In the genomic region with DNA sequence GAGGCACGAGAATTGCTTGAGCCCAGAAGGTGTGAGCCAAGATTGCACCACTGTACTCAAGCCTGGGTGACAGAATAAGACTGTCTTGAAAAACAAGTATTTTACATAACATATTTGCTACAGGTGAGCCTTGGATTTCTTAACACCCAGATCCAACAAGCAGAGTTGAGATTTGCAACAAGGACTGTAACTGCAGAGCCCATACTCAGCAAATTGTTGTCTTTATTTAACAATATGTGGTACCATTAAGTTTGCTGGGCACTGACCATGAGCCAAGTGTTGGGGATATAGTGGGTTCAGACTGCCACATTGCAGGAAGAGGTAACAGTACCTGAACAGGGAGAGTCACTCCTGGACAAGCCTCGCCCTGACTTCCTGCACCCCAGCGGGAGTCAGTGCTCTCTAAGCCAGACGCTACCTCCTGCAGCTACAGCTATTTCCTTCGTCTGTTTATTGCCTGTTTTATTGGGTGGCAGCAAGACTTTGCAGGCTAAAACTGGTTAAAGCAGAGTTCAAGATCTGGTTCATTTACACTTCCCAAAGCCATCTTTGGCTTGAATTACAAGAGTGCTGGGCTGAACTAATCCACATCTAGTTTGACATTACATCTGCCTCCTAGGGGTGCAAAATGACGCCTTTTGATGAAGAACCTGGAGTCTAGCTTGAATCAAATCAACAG, we compare ENCODE assay signal across 21 cellular contexts. TPM values are rescaled to one million over a fixed set of nuclear protein-coding genes. Genes with fewer than 3 reads are reported as not detected.
DNase-seq lines count a peak whose midpoint lies in the region; ATAC-seq, FAIRE-seq and TF ChIP-seq lines count a peak whose summit lies in the region.
"Had no signal": no experiment of that assay in that cellular context is flagged by ENCODE, and none has a peak within 500 bp of the region (broad histone marks: within the 10 kb centered on the region; RNA-seq: fewer than 3 reads in every experiment).

No MANE protein-coding gene starts in this region.

- WGBS in GM12878 (ENCODE audit: insufficient coverage, insufficient replicate concordance, low lambda C conversion rate, missing lambda C conversion rate): 79% methylated on average over 6 of the region's 6 CpGs

- no peak overlapping the region for H2AFZ ChIP-seq in GM12878 (ENCODE audit: control insufficient read depth, low read depth, low read length)
- H2AFZ ChIP-seq in neural progenitor cell (replicated peaks): no peak overlapping the region

- CTCF ChIA-PET in GM12878 (lab: Yijun Ruan, JAX): no interaction called here

- TF ChIP-seq POLR2A in GM12878 (IDR thresholded peaks at IDR 0.05; ENCODE audit: low read depth, low read length): 0 out of 2 replicates have a peak, but pooled peaks have one; percentile 18

- intact Hi-C loops in GM12878 (cut with micrococcal nuclease; ENCODE audit: unreplicated experiment) (no loop called here), tibial artery (cut with DNase I; ENCODE audit: low total_unique reads) (no loop called here)

- H3K36me3 ChIP-seq in HUES48 (ENCODE audit: control insufficient read depth, insufficient read depth, low read length) (peaks cover 43% of the 10 kb centered on the region), GM12878 (ENCODE audit: control insufficient read depth in 2 of 2, insufficient read depth in 2 of 2, low read length in 1 of 2) (peaks cover 9 to 22% of the 10 kb centered on the region in 2 experiments; a peak in 3 of 4 replicates), neural progenitor cell (no peaks in the 10 kb centered on the region), tibial artery (peaks cover 38 to 51% (median 42%) of the 10 kb centered on the region in 3 donors)

- H3K27ac Mint-ChIP-seq in neural progenitor cell: peak overlapping the region; percentile 63
- H3K27ac Mint-ChIP-seq: activated CD8-positive, alpha-beta T cell treated with anti-CD3 and anti-CD28 coated beads, Interleukin-2, amount 10 ng/mL, durations not matched to agents 7 days and 5 days; stimulated activated memory B cell treated with anti-CD40 and anti-IgM and Interleukin-4, amounts not matched to agents 10 μg/mL and 1 μg/mL and 100 μg/mL, for 72 hours had no signal

- H3K36me3 Mint-ChIP-seq in neural progenitor cell: peaks cover 20% of the 10 kb centered on the region

- peaks cover 9% of the 10 kb centered on the region for H3F3A ChIP-seq in neural progenitor cell (ENCODE audit: low read depth)

- ATAC-seq in GM12878: no peak
- no peak for ATAC-seq in GM18868 (IDR thresholded peaks at IDR 0.05; ENCODE audit: unreplicated experiment)
- ATAC-seq in HG02870 (IDR thresholded peaks at IDR 0.05; ENCODE audit: unreplicated experiment): no peak
- ATAC-seq: activated CD4-positive, CD25-positive, alpha-beta regulatory T cell treated with anti-CD3 and anti-CD28 coated beads, Interleukin-2, amount 50 U/mL, for 24 hours; activated CD8-positive, alpha-beta T cell treated with anti-CD3 and anti-CD28 coated beads, Interleukin-2, amount 10 ng/mL, durations not matched to agents 7 days and 5 days; left lung; stimulated activated memory B cell treated with anti-CD40 and anti-IgM and Interleukin-4, amounts not matched to agents 10 μg/mL and 1 μg/mL and 100 μg/mL, for 72 hours had no signal

- no peaks in the 10 kb centered on the region for H3K27me3 ChIP-seq in HUES48 (ENCODE audit: control insufficient read depth, insufficient read depth, low read length)
- H3K27me3 ChIP-seq in GM12878 (replicated peaks in 1 of 2; ENCODE audit: control insufficient read depth in 2 of 2, insufficient read depth in 2 of 2, low read length in 1 of 2): no peaks in the 10 kb centered on the region
- no peaks in the 10 kb centered on the region for H3K27me3 ChIP-seq in neural progenitor cell
- H3K27me3 ChIP-seq in tibial artery: no peaks in the 10 kb centered on the region
- H3K27me3 ChIP-seq: left lung, testis had no signal

- H3K4me3 ChIP-seq in HUES48 (ENCODE audit: low read depth, low read length) (no peak overlapping the region), GM12878 (no peak overlapping the region), neural progenitor cell (no peak overlapping the region), tibial artery (no peak overlapping the region)
- H3K4me3 ChIP-seq: left lung, testis had no signal

- no peak overlapping the region for H3K4me3 Mint-ChIP-seq in neural progenitor cell
- H3K4me3 Mint-ChIP-seq: activated CD8-positive, alpha-beta T cell treated with anti-CD3 and anti-CD28 coated beads, Interleukin-2, amount 10 ng/mL, durations not matched to agents 7 days and 5 days; CD8-positive, alpha-beta memory T cell; stimulated activated memory B cell treated with anti-CD40 and anti-IgM and Interleukin-4, amounts not matched to agents 10 μg/mL and 1 μg/mL and 100 μg/mL, for 72 hours had no signal

- DNase-seq in NCI-H1417 (lab: John Stamatoyannopoulos, UW) (peak in 2 of 3 experiments; percentile 10 to 51), NCI-H1417 treated with DMSO at 0.1 percent for 48 hours (lab: John Stamatoyannopoulos, UW) (no peak), GM12878 (ENCODE audit: low read depth, low spot score) (no peak), neural progenitor cell (ENCODE audit: low spot score) (no peak), tibial artery (no peak)
- DNase-seq: activated CD8-positive, alpha-beta T cell treated with anti-CD3 and anti-CD28 coated beads, Interleukin-2, amount 10 ng/mL, durations not matched to agents 7 days and 5 days; amniotic stem cell; CD8-positive, alpha-beta memory T cell; head of caudate nucleus; stimulated activated CD4-positive, alpha-beta T cell treated with anti-CD3 and anti-CD28 coated beads, Interleukin-2, amount 100 ng/mL, for 24 hours; testis had no signal

- H3K9ac ChIP-seq in HUES48 (ENCODE audit: low read depth, low read length) (no peak overlapping the region), GM12878 (ENCODE audit: control insufficient read depth, insufficient read depth, low read length) (no peak overlapping the region), neural progenitor cell (no peak overlapping the region)

- no peak for FAIRE-seq in GM12878 (lab: Jason Lieb, UNC)
- FAIRE-seq: endothelial cell of umbilical vein had no signal

- no peaks in the 10 kb centered on the region for H3K9me3 Mint-ChIP-seq in neural progenitor cell
- H3K9me3 Mint-ChIP-seq: CD8-positive, alpha-beta memory T cell; stimulated activated memory B cell treated with anti-CD40 and anti-IgM and Interleukin-4, amounts not matched to agents 10 μg/mL and 1 μg/mL and 100 μg/mL, for 72 hours had no signal

- no TSS peak for BruUV-seq in GM12878 (replicated peaks; lab: Mats Ljungman, UMichigan)

- SMC1A ChIA-PET in GM12878 (lab: Charles Lee; ENCODE audit: uncharacterized antibody, unreplicated experiment): no interaction called here

- TF ChIP-seq RAD21 in GM12878 (IDR thresholded peaks at IDR 0.05; ENCODE audit: insufficient read depth, low read depth, low read length): no peak

- no peak for TF ChIP-seq CTCF in GM12878 (IDR thresholded peaks at IDR 0.05 in 2 of 3, conservative IDR thresholded peaks at IDR 0.05 in 1 of 3; ENCODE audit: control insufficient read depth in 2 of 3, extremely low read depth in 1 of 3, insufficient read depth in 1 of 3, low read depth in 3 of 3, low read length in 3 of 3)
- TF ChIP-seq CTCF in neural progenitor cell (IDR thresholded peaks at IDR 0.05): no peak
- TF ChIP-seq CTCF in tibial artery (IDR thresholded peaks at IDR 0.05): no peak

- no peaks in the 10 kb centered on the region for H3K9me3 ChIP-seq in HUES48 (ENCODE audit: control insufficient read depth, insufficient read depth, low read length)
- no peaks in the 10 kb centered on the region for H3K9me3 ChIP-seq in GM12878 (replicated peaks; ENCODE audit: control insufficient read depth, insufficient read depth, low read length)
- no peaks in the 10 kb centered on the region for H3K9me3 ChIP-seq in neural progenitor cell (ENCODE audit: low read depth)
- H3K9me3 ChIP-seq in tibial artery: no peaks in the 10 kb centered on the region
- H3K9me3 ChIP-seq: left lung, testis had no signal

- H3K27ac ChIP-seq in HUES48 (ENCODE audit: low read depth, low read length): peak overlapping the region; percentile 39
- H3K27ac ChIP-seq in GM12878 (ENCODE audit: control insufficient read depth, insufficient read depth): no peak overlapping the region
- H3K27ac ChIP-seq in neural progenitor cell: no peak overlapping the region
- no peak overlapping the region for H3K27ac ChIP-seq in tibial artery
- H3K27ac ChIP-seq: 22Rv1, left lung, testis had no signal

- no peaks in the 10 kb centered on the region for H3K79me2 ChIP-seq in GM12878 (ENCODE audit: control insufficient read depth, insufficient read depth, low read length)
- no peaks in the 10 kb centered on the region for H3K79me2 ChIP-seq in neural progenitor cell (ENCODE audit: low read depth)

- peaks cover 6% of the 10 kb centered on the region for H3K27me3 Mint-ChIP-seq in neural progenitor cell (ENCODE audit: insufficient read depth, low read depth)
- H3K27me3 Mint-ChIP-seq: CD8-positive, alpha-beta memory T cell; stimulated activated memory B cell treated with anti-CD40 and anti-IgM and Interleukin-4, amounts not matched to agents 10 μg/mL and 1 μg/mL and 100 μg/mL, for 72 hours had no signal

- no peak overlapping the region for H3K4me2 ChIP-seq in GM12878 (ENCODE audit: control insufficient read depth, insufficient read depth)
- no peak overlapping the region for H3K4me2 ChIP-seq in neural progenitor cell

- peaks cover 18% of the 10 kb centered on the region for H3K4me1 ChIP-seq in HUES48 (ENCODE audit: control insufficient read depth, insufficient read depth, low read length)
- H3K4me1 ChIP-seq in GM12878 (ENCODE audit: control insufficient read depth, insufficient read depth, low read length): no peaks in the 10 kb centered on the region
- peaks cover 2% of the 10 kb centered on the region for H3K4me1 ChIP-seq in neural progenitor cell
- H3K4me1 ChIP-seq in tibial artery: no peaks in the 10 kb centered on the region
- H3K4me1 ChIP-seq: left lung, testis had no signal

- TF ChIP-seq EP300 in GM12878 (IDR thresholded peaks at IDR 0.05; ENCODE audit: borderline replicate concordance in 1 of 2, control insufficient read depth in 1 of 2, low read depth in 2 of 2, low read length in 2 of 2): no peak

- no peaks in the 10 kb centered on the region for H4K20me1 ChIP-seq in GM12878 (ENCODE audit: control insufficient read depth, insufficient read depth)
- H4K20me1 ChIP-seq in neural progenitor cell (ENCODE audit: low read depth): no peaks in the 10 kb centered on the region

- POLR2A ChIA-PET in GM12878 (lab: Charles Lee): no interaction called here

- no peaks in the 10 kb centered on the region for H3K4me1 Mint-ChIP-seq in neural progenitor cell
- H3K4me1 Mint-ChIP-seq: CD8-positive, alpha-beta memory T cell; stimulated activated memory B cell treated with anti-CD40 and anti-IgM and Interleukin-4, amounts not matched to agents 10 μg/mL and 1 μg/mL and 100 μg/mL, for 72 hours had no signal

- RAD21 ChIA-PET in GM12878 (lab: Charles Lee; ENCODE audit: unreplicated experiment): no interaction called here

- in situ Hi-C loops in GM12878 (cut with MboI): no loop called here

RNA-seq across cellular contexts. Expression of a gene that starts 12.4 kb away (rescaled TPM):
- 51.8 and 54.1 TPM in 2 replicates for total RNA-seq in GM12878 (2013; cell fraction: nucleolus; rRNA removed)
- total RNA-seq in GM12878 (2014; rRNA removed) (151 and 175 TPM in 2 replicates), GM12878 (2014; rRNA removed; fragmentation: Illumina TruSeq; extraction: Trizol) (211 and 243 TPM in 2 replicates), GM12878 (2021) (165 and 174 TPM in 2 replicates), neural progenitor cell (ENCODE audit: low replicate concordance) (102 and 185 TPM in 2 replicates)
- polyA plus RNA-seq in GM12878 (2011; ENCODE audit: low read depth): 72.6 TPM
- polyA plus RNA-seq in GM12878 (2011; rRNA removed) (194 and 197 TPM in 2 replicates), GM12878 (2014; fragmentation: Illumina TruSeq; extraction: Trizol) (295 and 366 TPM in 2 replicates), GM12878 (2014; fragmentation: Nextera tagmentation; extraction: Ambion mirVana) (10 to 100 TPM; 51.8 to 98.3 TPM), GM12878 (2014; rRNA removed) (201 and 205 TPM in 2 replicates), GM12878 (2016; fragmentation: Nextera tagmentation; extraction: Ambion mirVana) (100 to 1,000 TPM; 252 to 261 TPM)
- 192 and 214 TPM in 2 replicates for polyA plus RNA-seq in GM12878 (2011; cell fraction: cytosol; rRNA removed)
- 71.2 and 99.9 TPM in 2 replicates for polyA plus RNA-seq in GM12878 (2011; cell fraction: nucleus; rRNA removed)
- polyA plus RNA-seq in GM12878 (2012): 73.3 and 77.0 TPM in 2 replicates
- 125 and 163 TPM in 2 replicates for polyA minus RNA-seq in GM12878 (2011; rRNA and poly(A)+ RNA removed)
- polyA minus RNA-seq in GM12878 (2011; cell fraction: cytosol; rRNA and poly(A)+ RNA removed): 41.4 and 60.3 TPM in 2 replicates
- polyA minus RNA-seq in GM12878 (2011; cell fraction: nucleus; rRNA and poly(A)+ RNA removed): 18.3 and 34.4 TPM in 2 replicates

RNA-seq across cellular contexts. Expression of a gene that starts 12.9 kb away (rescaled TPM):
- 26.2 and 26.9 TPM in 2 replicates for total RNA-seq in GM12878 (2013; cell fraction: nucleolus; rRNA removed)
- total RNA-seq in GM12878 (2014; rRNA removed) (18.6 and 27.3 TPM in 2 replicates), GM12878 (2014; rRNA removed; fragmentation: Illumina TruSeq; extraction: Trizol) (18.8 and 21.7 TPM in 2 replicates), GM12878 (2021) (16.3 and 18.3 TPM in 2 replicates), neural progenitor cell (ENCODE audit: low replicate concordance) (29.7 and 31.2 TPM in 2 replicates)
- polyA plus RNA-seq in GM12878 (2011; ENCODE audit: low read depth): 18.0 TPM
- polyA plus RNA-seq in GM12878 (2011; rRNA removed) (38.4 and 38.8 TPM in 2 replicates), GM12878 (2014; fragmentation: Illumina TruSeq; extraction: Trizol) (27.8 and 44.8 TPM in 2 replicates), GM12878 (2014; fragmentation: Nextera tagmentation; extraction: Ambion mirVana) (10 to 100 TPM in 1 of 2 experiments, 1 to 10 TPM in 1; 6.7 to 10.5 TPM), GM12878 (2014; rRNA removed) (16.4 and 18.6 TPM in 2 replicates), GM12878 (2016; fragmentation: Nextera tagmentation; extraction: Ambion mirVana) (10 to 100 TPM; 15.1 to 18.0 TPM)
- polyA plus RNA-seq in GM12878 (2011; cell fraction: cytosol; rRNA removed): 27.4 and 27.9 TPM in 2 replicates
- polyA plus RNA-seq in GM12878 (2011; cell fraction: nucleus; rRNA removed): 31.2 and 36.6 TPM in 2 replicates
- polyA plus RNA-seq in GM12878 (2012): 13.9 and 20.2 TPM in 2 replicates
- polyA minus RNA-seq in GM12878 (2011; rRNA and poly(A)+ RNA removed): 36.9 and 38.3 TPM in 2 replicates
- 10.6 and 10.8 TPM in 2 replicates for polyA minus RNA-seq in GM12878 (2011; cell fraction: cytosol; rRNA and poly(A)+ RNA removed)
- polyA minus RNA-seq in GM12878 (2011; cell fraction: nucleus; rRNA and poly(A)+ RNA removed): 18.2 and 20.8 TPM in 2 replicates

RNA-seq across cellular contexts. Expression of a gene that starts 28.3 kb away (rescaled TPM):
- 2.9 and 4.1 TPM in 2 replicates for total RNA-seq in GM12878 (2013; cell fraction: nucleolus; rRNA removed)
- total RNA-seq in GM12878 (2014; rRNA removed) (not detected in 2 replicates), GM12878 (2014; rRNA removed; fragmentation: Illumina TruSeq; extraction: Trizol) (not detected in 2 replicates), GM12878 (2021) (not detected in 2 replicates), neural progenitor cell (ENCODE audit: low replicate concordance) (0.07 and 0.12 TPM in 2 replicates)
- polyA plus RNA-seq in GM12878 (2011; ENCODE audit: low read depth): 0.17 TPM
- polyA plus RNA-seq in GM12878 (2011; rRNA removed) (0.03 TPM in 1 of 2 replicates, not detected in the other), GM12878 (2014; fragmentation: Illumina TruSeq; extraction: Trizol) (not detected in 2 replicates), GM12878 (2014; fragmentation: Nextera tagmentation; extraction: Ambion mirVana) (not detected), GM12878 (2014; rRNA removed) (0.14 TPM in 1 of 2 replicates, not detected in the other), GM12878 (2016; fragmentation: Nextera tagmentation; extraction: Ambion mirVana) (not detected)
- polyA plus RNA-seq in GM12878 (2011; cell fraction: cytosol; rRNA removed): 0.07 TPM in 2 replicates
- 0.28 and 0.55 TPM in 2 replicates for polyA plus RNA-seq in GM12878 (2011; cell fraction: nucleus; rRNA removed)
- polyA plus RNA-seq in GM12878 (2012): 0.15 and 0.17 TPM in 2 replicates
- polyA minus RNA-seq in GM12878 (2011; rRNA and poly(A)+ RNA removed): 0.10 and 0.29 TPM in 2 replicates
- polyA minus RNA-seq in GM12878 (2011; cell fraction: cytosol; rRNA and poly(A)+ RNA removed): not detected in 2 replicates
- not detected in 2 replicates for polyA minus RNA-seq in GM12878 (2011; cell fraction: nucleus; rRNA and poly(A)+ RNA removed)
- total RNA-seq: activated CD8-positive, alpha-beta T cell treated with anti-CD3 and anti-CD28 coated beads, Interleukin-2, amount 10 ng/mL, durations not matched to agents 7 days and 5 days; CD8-positive, alpha-beta memory T cell; endothelial cell of umbilical vein; left lung; skeletal muscle tissue had no signal
- polyA plus RNA-seq: CD8-positive, alpha-beta memory T cell; endothelial cell of umbilical vein had no signal

RNA-seq across cellular contexts. Expression of a gene that starts 47.0 kb away (rescaled TPM):
- 0.96 and 1.8 TPM in 2 replicates for total RNA-seq in GM12878 (2013; cell fraction: nucleolus; rRNA removed)
- total RNA-seq in GM12878 (2014; rRNA removed) (0.11 and 0.17 TPM in 2 replicates), GM12878 (2014; rRNA removed; fragmentation: Illumina TruSeq; extraction: Trizol) (0.13 and 0.14 TPM in 2 replicates), GM12878 (2021) (0.21 and 0.45 TPM in 2 replicates), neural progenitor cell (ENCODE audit: low replicate concordance) (0.07 and 0.40 TPM in 2 replicates)
- polyA plus RNA-seq in GM12878 (2011; ENCODE audit: low read depth): not detected
- polyA plus RNA-seq in GM12878 (2011; rRNA removed) (0.62 and 0.98 TPM in 2 replicates), GM12878 (2014; fragmentation: Illumina TruSeq; extraction: Trizol) (0.21 and 0.22 TPM in 2 replicates), GM12878 (2014; fragmentation: Nextera tagmentation; extraction: Ambion mirVana) (under 1 TPM; 0.07 to 0.14 TPM), GM12878 (2014; rRNA removed) (0.10 TPM in 1 of 2 replicates, not detected in the other), GM12878 (2016; fragmentation: Nextera tagmentation; extraction: Ambion mirVana) (under 1 TPM; 0.06 to 0.13 TPM)
- 0.21 and 0.22 TPM in 2 replicates for polyA plus RNA-seq in GM12878 (2011; cell fraction: cytosol; rRNA removed)
- 0.92 and 1.4 TPM in 2 replicates for polyA plus RNA-seq in GM12878 (2011; cell fraction: nucleus; rRNA removed)
- 0.18 and 0.27 TPM in 2 replicates for polyA plus RNA-seq in GM12878 (2012)
- polyA minus RNA-seq in GM12878 (2011; rRNA and poly(A)+ RNA removed): 0.57 and 1.2 TPM in 2 replicates
- not detected in 2 replicates for polyA minus RNA-seq in GM12878 (2011; cell fraction: cytosol; rRNA and poly(A)+ RNA removed)
- polyA minus RNA-seq in GM12878 (2011; cell fraction: nucleus; rRNA and poly(A)+ RNA removed): 0.48 TPM in 2 replicates
- total RNA-seq: M059J had no signal
- polyA plus RNA-seq: CD8-positive, alpha-beta memory T cell had no signal

Comparison
In these comparisons a context has a peak if more than half of its experiments do, and no peak if none do; other contexts are left out.
1. DNase-seq: peak in NCI-H1417 (2 of 3); none in NCI-H1417 treated with DMSO at 0.1 percent for 48 hours (single experiment), GM12878 (single experiment), neural progenitor cell (single experiment) and tibial artery (0 of 2).